Comparison of ENCODE assay signal across 9 cellular contexts in the genomic region with DNA sequence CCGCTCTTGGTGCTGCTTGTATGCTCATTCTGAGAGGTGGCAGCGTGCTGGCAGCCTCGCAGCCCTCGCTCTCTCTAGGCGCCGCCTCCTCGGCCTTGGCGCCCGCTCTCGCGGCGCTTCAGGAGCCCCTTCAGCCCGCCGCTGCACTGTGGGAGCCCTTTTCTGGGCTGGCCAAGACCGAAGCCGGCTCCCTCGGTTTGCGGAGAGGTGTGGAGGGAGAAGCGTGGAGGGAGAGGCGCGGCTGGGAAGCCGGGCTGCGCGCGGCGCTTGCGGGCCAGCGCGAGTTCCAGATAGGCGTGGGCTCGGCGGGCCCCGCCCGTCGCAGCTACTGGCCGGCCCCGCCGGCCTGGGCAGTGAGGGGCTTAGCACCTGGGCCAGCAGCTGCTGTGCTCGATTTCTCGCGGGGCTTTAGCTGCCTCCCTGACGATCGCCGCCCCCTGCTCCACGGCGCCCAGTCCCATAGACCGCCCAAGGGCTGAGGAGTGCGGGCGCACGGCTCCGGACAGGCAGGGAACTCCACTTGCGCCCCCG. TPM values are rescaled to one million over a fixed set of nuclear protein-coding genes. Genes with fewer than 3 reads are reported as not detected.
DNase-seq lines count a peak whose midpoint lies in the region; ATAC-seq and TF ChIP-seq lines count a peak whose summit lies in the region.
"Had no signal": no experiment of that assay in that cellular context is flagged by ENCODE, and none has a peak within 500 bp of the region (broad histone marks: within the 10 kb centered on the region; RNA-seq: fewer than 3 reads in every experiment).

No MANE protein-coding gene starts in this region.

- DNase-seq in DMS53 (lab: John Stamatoyannopoulos, UW) (peak; percentile 65), DMS53 treated with DMSO at 0.1 percent for 48 hours (lab: John Stamatoyannopoulos, UW; ENCODE audit: unreplicated experiment) (no peak), upper lobe of right lung (peak; percentile 78), KG1 (lab: John Stamatoyannopoulos, UW) (no peak)
- DNase-seq in effector memory CD8-positive, alpha-beta T cell: peak in 1 of 3 experiments; percentile 31

- H3K27me3 ChIP-seq in muscle layer of colon (ENCODE audit: control insufficient read depth in 1 of 2, insufficient read depth in 2 of 2, low read length in 2 of 2) (no peaks in the 10 kb centered on the region), upper lobe of right lung (no peaks in the 10 kb centered on the region)

- H3K27ac ChIP-seq in muscle layer of colon (ENCODE audit: low read depth, low read length): peak overlapping the region; percentile 80
- no peak overlapping the region for H3K27ac ChIP-seq in upper lobe of right lung
- H3K27ac ChIP-seq: SK-N-MC had no signal

- H3K4me3 ChIP-seq in muscle layer of colon (ENCODE audit: low read depth in 1 of 2, low read length in 2 of 2) (peak overlapping the region; percentile 52 to 62), upper lobe of right lung (peak overlapping the region; percentile 63)
- H3K4me3 ChIP-seq: SK-N-MC had no signal

- no peaks in the 10 kb centered on the region for H3K36me3 Mint-ChIP-seq in T-helper 1 cell treated with Interleukin-12 subunit alpha and Interleukin-12 subunit beta and Interleukin-4 antibody, amounts not matched to agents 30 μg/mL and 1 μg/mL, for 36 hours (ENCODE audit: low read depth)
- no peaks in the 10 kb centered on the region for H3K36me3 Mint-ChIP-seq in effector memory CD8-positive, alpha-beta T cell (ENCODE audit: insufficient read depth)

- H3K9ac ChIP-seq in muscle layer of colon (ENCODE audit: low read length): no peak overlapping the region

- no peak for TF ChIP-seq CTCF in upper lobe of right lung (IDR thresholded peaks at IDR 0.05)

- H3K9me3 ChIP-seq in muscle layer of colon (ENCODE audit: low read length) (peaks cover 6% of the 10 kb centered on the region), upper lobe of right lung (peaks cover 5% of the 10 kb centered on the region)

- ATAC-seq in effector memory CD8-positive, alpha-beta T cell (replicated peaks): peak; percentile 75
- ATAC-seq in upper lobe of right lung (peak; percentile 88), HG03469 (IDR thresholded peaks at IDR 0.05; ENCODE audit: unreplicated experiment) (no peak)

- H3K9me3 Mint-ChIP-seq in T-helper 1 cell treated with Interleukin-12 subunit alpha and Interleukin-12 subunit beta and Interleukin-4 antibody, amounts not matched to agents 30 μg/mL and 1 μg/mL, for 36 hours: peaks cover 18% of the 10 kb centered on the region
- peaks cover 0 to 8% of the 10 kb centered on the region in 2 donors for H3K9me3 Mint-ChIP-seq in effector memory CD8-positive, alpha-beta T cell

- H3K4me1 ChIP-seq in muscle layer of colon (ENCODE audit: insufficient read depth, low read length): peaks cover 11% of the 10 kb centered on the region
- peaks cover 7% of the 10 kb centered on the region for H3K4me1 ChIP-seq in upper lobe of right lung

- peak overlapping the region; percentile 72 for H3K4me3 Mint-ChIP-seq in T-helper 1 cell treated with Interleukin-12 subunit alpha and Interleukin-12 subunit beta and Interleukin-4 antibody, amounts not matched to agents 30 μg/mL and 1 μg/mL, for 36 hours
- H3K4me3 Mint-ChIP-seq in effector memory CD8-positive, alpha-beta T cell: peak overlapping the region; percentile 61 to 81

- no peaks in the 10 kb centered on the region for H3K36me3 ChIP-seq in muscle layer of colon (ENCODE audit: insufficient read depth, low read length)
- no peaks in the 10 kb centered on the region for H3K36me3 ChIP-seq in upper lobe of right lung

- intact Hi-C loops in upper lobe of right lung (cut with DNase I): loop anchor here (5.0 kb wide), 1 partner anchor 423 kb away; no protein-coding TSS in a partner anchor

- no peak overlapping the region for H3K27ac Mint-ChIP-seq in T-helper 1 cell treated with Interleukin-12 subunit alpha and Interleukin-12 subunit beta and Interleukin-4 antibody, amounts not matched to agents 30 μg/mL and 1 μg/mL, for 36 hours
- peak overlapping the region in 1 of 2 donors; percentile 25 for H3K27ac Mint-ChIP-seq in effector memory CD8-positive, alpha-beta T cell

- peaks cover 35% of the 10 kb centered on the region for H3K27me3 Mint-ChIP-seq in T-helper 1 cell treated with Interleukin-12 subunit alpha and Interleukin-12 subunit beta and Interleukin-4 antibody, amounts not matched to agents 30 μg/mL and 1 μg/mL, for 36 hours (ENCODE audit: low read depth)
- peaks cover 5 to 12% of the 10 kb centered on the region in 2 donors for H3K27me3 Mint-ChIP-seq in effector memory CD8-positive, alpha-beta T cell

- peaks cover 10% of the 10 kb centered on the region for H3K4me1 Mint-ChIP-seq in T-helper 1 cell treated with Interleukin-12 subunit alpha and Interleukin-12 subunit beta and Interleukin-4 antibody, amounts not matched to agents 30 μg/mL and 1 μg/mL, for 36 hours (ENCODE audit: low read depth)
- H3K4me1 Mint-ChIP-seq in effector memory CD8-positive, alpha-beta T cell (ENCODE audit: low read depth in 2 of 2): no peaks in the 10 kb centered on the region

RNA-seq across cellular contexts. Expression of a gene that starts 19.5 kb away (rescaled TPM):
- total RNA-seq in upper lobe of right lung: 30.9 TPM

Comparison
In these comparisons a context has a peak if more than half of its experiments do, and no peak if none do; other contexts are left out.
1. DNase-seq: peak in DMS53 (single experiment) and upper lobe of right lung (single experiment); none in DMS53 treated with DMSO at 0.1 percent for 48 hours (single experiment) and KG1 (single experiment).